ENCODE assay signal across 14 cellular contexts in genomic region chr15:39511915-39512260, GRCh38.
DNase-seq lines count a peak whose midpoint lies in the region; ATAC-seq and TF ChIP-seq lines count a peak whose summit lies in the region.
"Had no signal": no experiment of that assay in that cellular context is flagged by ENCODE, and none has a peak within 500 bp of the region (broad histone marks: within the 10 kb centered on the region; RNA-seq: fewer than 3 reads in every experiment).

No MANE protein-coding gene starts in this region.

- POLR2A ChIA-PET in Caco-2 (lab: Charles Lee): no interaction called here

- no TSS peak for BruUV-seq in Caco-2 (replicated peaks; lab: Mats Ljungman, UMichigan)

- no peak overlapping the region for H3K4me3 Mint-ChIP-seq in Caco-2 (ENCODE audit: unreplicated experiment)
- H3K4me3 Mint-ChIP-seq: activated T-helper 1 cell treated with anti-CD3 and anti-CD28 coated beads, Interleukin-12 subunit alpha, Interleukin-12 subunit beta, Interleukin-2, Interleukin-4 antibody, amounts not matched to agents 30 ng/mL and 10 ng/mL and 1 ng/mL, durations not matched to agents 14 hours and 24 hours and 36 hours; central memory CD8-positive, alpha-beta T cell; memory B cell had no signal

- intact Hi-C loops in Right ventricle myocardium superior (cut with DNase I): no loop called here
- intact Hi-C loops in Caco-2 (cut with micrococcal nuclease; ENCODE audit: unreplicated experiment): no loop called here

- H3K4me1 ChIP-seq in Caco-2: no peaks in the 10 kb centered on the region
- H3K4me1 ChIP-seq: psoas muscle had no signal

- no peak overlapping the region for H3K27ac Mint-ChIP-seq in Caco-2 (ENCODE audit: unreplicated experiment)
- H3K27ac Mint-ChIP-seq: activated T-helper 1 cell treated with anti-CD3 and anti-CD28 coated beads, Interleukin-12 subunit alpha, Interleukin-12 subunit beta, Interleukin-2, Interleukin-4 antibody, amounts not matched to agents 30 ng/mL and 10 ng/mL and 1 ng/mL, durations not matched to agents 14 hours and 24 hours and 36 hours; memory B cell had no signal

- H3K27me3 ChIP-seq in Caco-2 (replicated peaks; ENCODE audit: control insufficient read depth, insufficient read depth, low read length): no peaks in the 10 kb centered on the region

- no peaks in the 10 kb centered on the region for H3K36me3 ChIP-seq in Caco-2 (ENCODE audit: control insufficient read depth, insufficient read depth, low read length)

- DNase-seq in NCI-H345 (lab: John Stamatoyannopoulos, UW) (peak; percentile 8), NCI-H345 treated with DMSO at 0.1 percent for 48 hours (lab: John Stamatoyannopoulos, UW; ENCODE audit: unreplicated experiment) (no peak), Right ventricle myocardium superior (no peak), Caco-2 (no peak)
- DNase-seq: activated CD4-positive, alpha-beta T cell treated with anti-CD3 and anti-CD28 coated beads for 1 hour; NCI-H2081 had no signal

- CTCF ChIA-PET in Caco-2 (lab: Charles Lee): interaction anchor here (0.6 kb wide), 1 partner anchor 61 kb away, joined by 3 read pairs; no protein-coding TSS in a partner anchor

- H3K4me1 Mint-ChIP-seq in Caco-2 (ENCODE audit: low read depth, unreplicated experiment): no peaks in the 10 kb centered on the region
- H3K4me1 Mint-ChIP-seq: central memory CD8-positive, alpha-beta T cell; memory B cell had no signal

- peaks cover 7% of the 10 kb centered on the region; the same call in 1 of the 2 replicates for H3K9me3 ChIP-seq in Caco-2

- ATAC-seq in SK-N-SH treated with all-trans-retinoic acid at 6 μM for 48 hours: peak; percentile 50
- ATAC-seq in Right ventricle myocardium superior (ENCODE audit: poor library complexity): peak; percentile 28
- ATAC-seq in GM18858 (IDR thresholded peaks at IDR 0.05; ENCODE audit: unreplicated experiment): no peak
- ATAC-seq in GM19395 (IDR thresholded peaks at IDR 0.05; ENCODE audit: unreplicated experiment): no peak
- ATAC-seq in HG03521 (IDR thresholded peaks at IDR 0.05; ENCODE audit: unreplicated experiment): no peak

- no peak overlapping the region for H3K4me3 ChIP-seq in Caco-2 (ENCODE audit: low read depth, low read length)
- H3K4me3 ChIP-seq: psoas muscle had no signal

- no peaks in the 10 kb centered on the region for H3K27me3 Mint-ChIP-seq in Caco-2 (ENCODE audit: insufficient read depth, unreplicated experiment)

- no peak for TF ChIP-seq CTCF in Caco-2 (IDR thresholded peaks at IDR 0.05; ENCODE audit: insufficient read depth in 1 of 2, low read depth in 1 of 2, low read length in 1 of 2, severe bottlenecking in 1 of 2, unreplicated experiment in 1 of 2)

- H3K9me3 Mint-ChIP-seq in Caco-2 (ENCODE audit: unreplicated experiment): no peaks in the 10 kb centered on the region

- H3K36me3 Mint-ChIP-seq in Caco-2 (ENCODE audit: insufficient read depth, unreplicated experiment): no peaks in the 10 kb centered on the region

TF ChIP-seq in SK-N-SH treated with all-trans-retinoic acid at 6 μM for 48 hours, 23 proteins besides CTCF, POLR2A, EP300 and RAD21:
- TF ChIP-seq ZFP30 (CRISPR knock-in tag; IDR thresholded peaks at IDR 0.05) (no peak), CSDC2 (CRISPR knock-in tag; IDR thresholded peaks at IDR 0.05) (no peak), BACH2 (CRISPR knock-in tag; IDR thresholded peaks at IDR 0.05; ENCODE audit: borderline replicate concordance) (no peak), GLIS3 (CRISPR knock-in tag; IDR thresholded peaks at IDR 0.05) (no peak), TCF4 (CRISPR knock-in tag; IDR thresholded peaks at IDR 0.05; ENCODE audit: borderline replicate concordance) (no peak), ARNTL (CRISPR knock-in tag; IDR thresholded peaks at IDR 0.05; ENCODE audit: borderline replicate concordance, low read depth) (no peak), TSHZ2 (CRISPR knock-in tag; IDR thresholded peaks at IDR 0.05) (no peak), PPARA (CRISPR knock-in tag; IDR thresholded peaks at IDR 0.05; ENCODE audit: borderline replicate concordance) (no peak), ZC3H10 (CRISPR knock-in tag; IDR thresholded peaks at IDR 0.05) (no peak), OSR1 (CRISPR knock-in tag; IDR thresholded peaks at IDR 0.05) (no peak), ISL1 (CRISPR knock-in tag; IDR thresholded peaks at IDR 0.05) (no peak), ESRRG (CRISPR knock-in tag; IDR thresholded peaks at IDR 0.05) (no peak), ZFP3 (CRISPR knock-in tag; IDR thresholded peaks at IDR 0.05) (no peak), PATZ1 (CRISPR knock-in tag; IDR thresholded peaks at IDR 0.05; ENCODE audit: borderline replicate concordance) (no peak), ZNF70 (CRISPR knock-in tag; IDR thresholded peaks at IDR 0.05) (no peak)
- TF ChIP-seq, protein P1, sequence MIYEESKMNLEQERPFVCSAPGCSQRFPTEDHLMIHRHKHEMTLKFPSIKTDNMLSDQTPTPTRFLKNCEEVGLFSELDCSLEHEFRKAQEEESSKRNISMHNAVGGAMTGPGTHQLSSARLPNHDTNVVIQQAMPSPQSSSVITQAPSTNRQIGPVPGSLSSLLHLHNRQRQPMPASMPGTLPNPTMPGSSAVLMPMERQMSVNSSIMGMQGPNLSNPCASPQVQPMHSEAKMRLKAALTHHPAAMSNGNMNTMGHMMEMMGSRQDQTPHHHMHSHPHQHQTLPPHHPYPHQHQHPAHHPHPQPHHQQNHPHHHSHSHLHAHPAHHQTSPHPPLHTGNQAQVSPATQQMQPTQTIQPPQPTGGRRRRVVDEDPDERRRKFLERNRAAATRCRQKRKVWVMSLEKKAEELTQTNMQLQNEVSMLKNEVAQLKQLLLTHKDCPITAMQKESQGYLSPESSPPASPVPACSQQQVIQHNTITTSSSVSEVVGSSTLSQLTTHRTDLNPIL (CRISPR knock-in tag; IDR thresholded peaks at IDR 0.05; ENCODE audit: low read depth): no peak
- TF ChIP-seq, protein P2, sequence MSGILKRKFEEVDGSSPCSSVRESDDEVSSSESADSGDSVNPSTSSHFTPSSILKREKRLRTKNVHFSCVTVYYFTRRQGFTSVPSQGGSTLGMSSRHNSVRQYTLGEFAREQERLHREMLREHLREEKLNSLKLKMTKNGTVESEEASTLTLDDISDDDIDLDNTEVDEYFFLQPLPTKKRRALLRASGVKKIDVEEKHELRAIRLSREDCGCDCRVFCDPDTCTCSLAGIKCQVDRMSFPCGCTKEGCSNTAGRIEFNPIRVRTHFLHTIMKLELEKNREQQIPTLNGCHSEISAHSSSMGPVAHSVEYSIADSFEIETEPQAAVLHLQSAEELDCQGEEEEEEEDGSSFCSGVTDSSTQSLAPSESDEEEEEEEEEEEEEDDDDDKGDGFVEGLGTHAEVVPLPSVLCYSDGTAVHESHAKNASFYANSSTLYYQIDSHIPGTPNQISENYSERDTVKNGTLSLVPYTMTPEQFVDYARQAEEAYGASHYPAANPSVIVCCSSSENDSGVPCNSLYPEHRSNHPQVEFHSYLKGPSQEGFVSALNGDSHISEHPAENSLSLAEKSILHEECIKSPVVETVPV (CRISPR knock-in tag; IDR thresholded peaks at IDR 0.05): no peak

Comparison
In these comparisons a context has a peak if more than half of its experiments do, and no peak if none do; other contexts are left out.
1. ATAC-seq: peak in SK-N-SH treated with all-trans-retinoic acid at 6 μM for 48 hours (single experiment) and Right ventricle myocardium superior (single experiment); none in GM18858 (single experiment), GM19395 (single experiment) and HG03521 (single experiment).